ENCODE assay signal across 22 cellular contexts in genomic region chr2:134630760-134631159, GRCh38.
"Had no signal": no experiment of that assay in that cellular context is flagged by ENCODE, and none has a peak within 500 bp of the region (broad histone marks: within the 10 kb centered on the region; RNA-seq: fewer than 3 reads in every experiment).

No MANE protein-coding gene starts in this region.

- DNase-seq: Karpas-422, KG1, MG63, NCI-H1092 treated with DMSO at 0.1 percent for 48 hours, NCI-H1436, NCI-H187, NCI-H2029, NCI-H2081 treated with DMSO at 0.1 percent for 48 hours, NCI-H2171, NCI-H226, NCI-H446, NCI-H510A, NCI-H524 treated with DMSO at 0.1 percent for 48 hours, NCI-H69, NCI-H774, OCI-M1, PC-9, Peyer's patch, SHP77 treated with DMSO at 0.1 percent for 48 hours, SJCRH30 had no signal

- ATAC-seq: Right ventricle myocardium inferior, SK-N-SH treated with all-trans-retinoic acid at 6 μM for 48 hours had no signal
